ENCODE assay signal across 8 cellular contexts in the genomic region with DNA sequence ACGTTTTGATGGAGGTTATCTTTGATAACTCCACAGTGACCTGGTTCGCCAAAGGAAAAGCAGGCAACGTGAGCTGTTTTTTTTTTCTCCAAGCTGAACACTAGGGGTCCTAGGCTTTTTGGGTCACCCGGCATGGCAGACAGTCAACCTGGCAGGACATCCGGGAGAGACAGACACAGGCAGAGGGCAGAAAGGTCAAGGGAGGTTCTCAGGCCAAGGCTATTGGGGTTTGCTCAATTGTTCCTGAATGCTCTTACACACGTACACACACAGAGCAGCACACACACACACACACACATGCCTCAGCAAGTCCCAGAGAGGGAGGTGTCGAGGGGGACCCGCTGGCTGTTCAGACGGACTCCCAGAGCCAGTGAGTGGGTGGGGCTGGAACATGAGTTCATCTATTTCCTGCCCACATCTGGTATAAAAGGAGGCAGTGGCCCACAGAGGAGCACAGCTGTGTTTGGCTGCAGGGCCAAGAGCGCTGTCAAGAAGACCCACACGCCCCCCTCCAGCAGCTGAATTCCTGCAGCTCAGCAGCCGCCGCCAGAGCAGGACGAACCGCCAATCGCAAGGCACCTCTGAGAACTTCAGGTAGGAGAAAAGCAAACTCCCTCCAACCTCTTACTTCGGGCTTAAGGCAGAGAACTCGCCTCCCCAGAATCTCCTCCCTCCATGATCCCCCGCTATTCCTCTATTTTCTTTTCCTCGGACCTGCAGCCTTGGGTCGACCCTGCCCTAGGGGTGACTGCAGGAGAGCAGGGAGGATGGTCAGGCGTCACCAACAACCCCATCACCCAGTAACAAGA. TPM values are rescaled to one million over a fixed set of nuclear protein-coding genes. Genes with fewer than 3 reads are reported as not detected.
DNase-seq lines count a peak whose midpoint lies in the region; ATAC-seq and TF ChIP-seq lines count a peak whose summit lies in the region.

TSS of gene SERPINE1 (plus strand) at position 454 of the 809 bp plus-strand sequence. CDS start 1,290 bp downstream, outside the sequence.

- H3K4me3 ChIP-seq in tibial artery = peak within 1 kb of the TSS; percentile 48 to 63

- ATAC-seq in natural killer cell treated with Interleukin-12 subunit alpha and Interleukin-12 subunit beta and Interleukin-15 and Interleukin-18, amount 100 ng/mL, for 72 hours = peak; percentile 82 to 83
- ATAC-seq in HG03521 (IDR thresholded peaks at IDR 0.05; ENCODE audit: unreplicated experiment) = no peak

- H3K9me3 ChIP-seq in tibial artery = no peaks in the 10 kb centered on the region

- DNase-seq in GF-D8 (lab: John Stamatoyannopoulos, UW) = peak; percentile 65
- peak; percentile 94 for DNase-seq in GOT3 (lab: John Stamatoyannopoulos, UW)
- peak; percentile 62 for DNase-seq in NCI-H460 (ENCODE audit: extremely low read depth, low read depth)
- peak; percentile 54 for DNase-seq in activated T-cell treated with anti-CD3 and anti-CD28 coated beads, Interleukin-2, amount 50 U/mL, for 1 hour
- DNase-seq in fibroblast of peridontal ligament (ENCODE audit: extremely low read depth) = peak; percentile 99
- DNase-seq in natural killer cell treated with Interleukin-12 subunit alpha and Interleukin-12 subunit beta and Interleukin-15 and Interleukin-18, amount 100 ng/mL, for 72 hours (ENCODE audit: low spot score) = no peak
- peak; percentile 97 to 98 for DNase-seq in tibial artery

- peaks cover 2 to 17% (median 16%) of the 10 kb centered on the region in 3 donors for H3K36me3 ChIP-seq in tibial artery

- H3K27ac Mint-ChIP-seq in natural killer cell treated with Interleukin-12 subunit alpha and Interleukin-12 subunit beta and Interleukin-15 and Interleukin-18, amount 100 ng/mL, for 72 hours = no peak within 1 kb of the TSS

- H3K9me3 Mint-ChIP-seq in natural killer cell treated with Interleukin-12 subunit alpha and Interleukin-12 subunit beta and Interleukin-15 and Interleukin-18, amount 100 ng/mL, for 72 hours = no peaks in the 10 kb centered on the region

- peak within 1 kb of the TSS; percentile 89 to 98 for H3K27ac ChIP-seq in tibial artery

- intact Hi-C loops in tibial artery (cut with DNase I; ENCODE audit: low total_unique reads) = no loop called here

- peak within 1 kb of the TSS; percentile 54 for H3K4me3 Mint-ChIP-seq in natural killer cell treated with Interleukin-12 subunit alpha and Interleukin-12 subunit beta and Interleukin-15 and Interleukin-18, amount 100 ng/mL, for 72 hours

- peak in 1 of 2 experiments; percentile 22 for TF ChIP-seq CTCF in tibial artery (IDR thresholded peaks at IDR 0.05)

- peaks cover 5 to 97% (median 59%) of the 10 kb centered on the region in 4 donors for H3K4me1 ChIP-seq in tibial artery

- H3K27me3 Mint-ChIP-seq in natural killer cell treated with Interleukin-12 subunit alpha and Interleukin-12 subunit beta and Interleukin-15 and Interleukin-18, amount 100 ng/mL, for 72 hours = peaks cover 11 to 27% of the 10 kb centered on the region in 2 donors

- peaks cover 47 to 53% of the 10 kb centered on the region in 2 donors for H3K4me1 Mint-ChIP-seq in natural killer cell treated with Interleukin-12 subunit alpha and Interleukin-12 subunit beta and Interleukin-15 and Interleukin-18, amount 100 ng/mL, for 72 hours (ENCODE audit: low read depth in 2 of 2)

- no peaks in the 10 kb centered on the region for H3K36me3 Mint-ChIP-seq in natural killer cell treated with Interleukin-12 subunit alpha and Interleukin-12 subunit beta and Interleukin-15 and Interleukin-18, amount 100 ng/mL, for 72 hours

- H3K27me3 ChIP-seq in tibial artery = no peaks in the 10 kb centered on the region

RNA-seq across cellular contexts. Expression of gene SERPINE1, which starts in this region (rescaled TPM):
- 11.9 and 12.3 TPM in 2 replicates for total RNA-seq in NCI-H460 (2014; rRNA removed; shearing (Covaris generic))
- polyA plus RNA-seq in NCI-H460 (2014; cell fraction: nucleus; rRNA removed) = 4.2 and 6.7 TPM in 2 replicates
- not detected for total RNA-seq in natural killer cell treated with Interleukin-12 subunit alpha and Interleukin-12 subunit beta and Interleukin-15 and Interleukin-18, amount 100 ng/mL, for 72 hours

Comparison
In these comparisons a context has a peak if more than half of its experiments do, and no peak if none do; other contexts are left out.
1. RNA of gene SERPINE1 (total RNA-seq): 11.9 to 12.3 TPM in NCI-H460; not detected in natural killer cell treated with Interleukin-12 subunit alpha and Interleukin-12 subunit beta and Interleukin-15 and Interleukin-18, amount 100 ng/mL, for 72 hours; every median in the first group is over 10 times any median in the second.
2. Peak in ATAC-seq in natural killer cell treated with Interleukin-12 subunit alpha and Interleukin-12 subunit beta and Interleukin-15 and Interleukin-18, amount 100 ng/mL, for 72 hours; RNA of the gene not detected or under 1 TPM.